Comparison of ENCODE assay signal across 1 cellular context in genomic region chr16:68242085-68242484, GRCh38.
TF ChIP-seq lines count a peak whose summit lies in the region.

No MANE protein-coding gene starts in this region.

TF ChIP-seq in HepG2, 621 proteins besides CTCF, POLR2A, EP300 and RAD21:
- TF ChIP-seq CCAR2 (optimal IDR thresholded peaks at IDR 0.05; ENCODE audit: low read depth, low read length) (no peak), ZBTB40 (IDR thresholded peaks at IDR 0.05) (no peak), ZBTB40 (CRISPR knock-in tag; IDR thresholded peaks at IDR 0.05) (no peak), ZNF788 (CRISPR knock-in tag; IDR thresholded peaks at IDR 0.05; ENCODE audit: borderline replicate concordance) (no peak), ZSCAN9 (CRISPR knock-in tag; IDR thresholded peaks at IDR 0.05; ENCODE audit: borderline replicate concordance) (no peak), ZNF136 (CRISPR knock-in tag; IDR thresholded peaks at IDR 0.05; ENCODE audit: low read depth) (no peak), HOMEZ (CRISPR knock-in tag; IDR thresholded peaks at IDR 0.05; ENCODE audit: low read depth) (no peak), IKZF4 (CRISPR knock-in tag; IDR thresholded peaks at IDR 0.05; ENCODE audit: borderline replicate concordance, low read depth, not compliant biosample characterization) (no peak), ZNF460 (CRISPR knock-in tag; IDR thresholded peaks at IDR 0.05; ENCODE audit: borderline replicate concordance) (peak; percentile 2; the same call in 1 of the 2 replicates)
TF ChIP-seq in HepG2: peak in this region for 1.
